8 cellular contexts compared by ENCODE assay signal in genomic region chr3:66744521-66744920, GRCh38.
"Had no signal": no experiment of that assay in that cellular context is flagged by ENCODE, and none has a peak within 500 bp of the region (broad histone marks: within the 10 kb centered on the region; RNA-seq: fewer than 3 reads in every experiment).

No MANE protein-coding gene starts in this region.

- H3K27ac ChIP-seq: GM23248, HL-60 had no signal

- H3K4me1 ChIP-seq: HAP-1 had no signal

- H3K36me3 ChIP-seq: HAP-1 had no signal

- H2AFZ ChIP-seq: GM23248 had no signal

- H3K9ac ChIP-seq: GM23248 had no signal

- DNase-seq: GM23248, GOT3, H7, KG1 had no signal

- ATAC-seq: HepG2, K562 had no signal

- H3K9me3 ChIP-seq: HAP-1 had no signal

- H3K4me3 ChIP-seq: GM23248, HAP-1, K562 had no signal
